In the genomic region with DNA sequence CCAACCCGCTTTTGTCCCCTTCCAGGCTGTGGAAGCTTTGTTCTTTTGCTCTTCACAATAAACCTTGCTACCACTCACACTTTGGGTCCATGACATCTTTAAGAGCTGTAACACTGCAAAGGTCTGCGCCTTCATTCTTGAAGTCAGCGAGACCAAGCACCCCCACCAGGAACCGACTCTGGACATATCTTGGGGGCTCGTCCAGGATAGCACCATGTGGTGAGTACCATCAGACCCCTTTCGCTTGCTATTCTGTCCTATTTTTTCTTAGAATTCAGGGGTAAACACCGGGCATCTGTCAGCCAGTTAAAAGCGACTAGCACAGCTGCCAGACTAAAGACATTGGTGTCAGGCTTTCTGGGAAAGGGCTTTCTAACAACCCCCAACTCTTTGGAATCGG, we compare ENCODE assay signal across 20 cellular contexts.
DNase-seq lines count a peak whose midpoint lies in the region; ATAC-seq, FAIRE-seq and TF ChIP-seq lines count a peak whose summit lies in the region.
"Had no signal": no experiment of that assay in that cellular context is flagged by ENCODE, and none has a peak within 500 bp of the region (broad histone marks: within the 10 kb centered on the region; RNA-seq: fewer than 3 reads in every experiment).

No MANE protein-coding gene starts in this region.

- intact Hi-C loops in sciatic nerve (cut with DNase I) = no loop called here

- no peak overlapping the region for H3K4me3 Mint-ChIP-seq in glutamatergic neuron (ENCODE audit: unreplicated experiment)
- H3K4me3 Mint-ChIP-seq: CD4-positive, CD25-positive, alpha-beta regulatory T cell; type B pancreatic cell had no signal

- ATAC-seq in sciatic nerve (no peak), HG03045 (IDR thresholded peaks at IDR 0.05; ENCODE audit: unreplicated experiment) (no peak)
- ATAC-seq: esophagus mucosa, heart right ventricle had no signal

- in situ Hi-C loops in Caki2 (cut with HindIII; ENCODE audit: low pct_unique_long_range_greater_than_20kb, low sequenced_read_pairs) = no loop called here

- TF ChIP-seq CTCF in WERI-Rb-1 (IDR thresholded peaks at IDR 0.05; ENCODE audit: low read depth, low read length) = no peak
- TF ChIP-seq CTCF in glutamatergic neuron (IDR thresholded peaks at IDR 0.05; ENCODE audit: partially characterized antibody, unreplicated experiment) = no peak

- no peaks in the 10 kb centered on the region for H3K36me3 ChIP-seq in WERI-Rb-1
- H3K36me3 ChIP-seq: heart right ventricle had no signal

- no peak overlapping the region for H3K4me3 ChIP-seq in WERI-Rb-1 (ENCODE audit: low read depth, low read length)
- H3K4me3 ChIP-seq: heart right ventricle had no signal

- peak; percentile 10 for DNase-seq in NCI-H2171 (lab: John Stamatoyannopoulos, UW)
- DNase-seq in NCI-H2171 treated with DMSO at 0.1 percent for 48 hours (lab: John Stamatoyannopoulos, UW) = no peak
- peak; percentile 56 for DNase-seq in Caki2 (ENCODE audit: low read depth)
- DNase-seq in WERI-Rb-1 = peak; percentile 13
- peak; percentile 23 for DNase-seq in glutamatergic neuron
- no peak for DNase-seq in frontal cortex (ENCODE audit: low spot score in 2 of 2)
- DNase-seq in sciatic nerve (ENCODE audit: low spot score) = no peak
- DNase-seq: activated gamma-delta T cell treated with Interleukin-2 at 50 U/mL for 16 hours; dermis blood vessel endothelial cell; EL; heart right ventricle; kidney; NCI-H1092 treated with DMSO at 0.1 percent for 48 hours; NCI-H226; stimulated activated CD4-positive, alpha-beta T cell treated with anti-CD3 and anti-CD28 coated beads, Interleukin-12 subunit alpha, Interleukin-12 subunit beta, amount 100 ng/mL, for 4 hours; stimulated activated naive CD4-positive, alpha-beta T cell treated with Interleukin-2 at 50 U/mL for 16 hours had no signal

- H3K27ac ChIP-seq in WERI-Rb-1 = no peak overlapping the region
- H3K27ac ChIP-seq: heart right ventricle had no signal

- no peak for FAIRE-seq in frontal cortex (lab: Jason Lieb, UNC)
- FAIRE-seq: kidney had no signal

- H3K27me3 Mint-ChIP-seq in glutamatergic neuron (ENCODE audit: unreplicated experiment) = no peaks in the 10 kb centered on the region
- H3K27me3 Mint-ChIP-seq: CD4-positive, CD25-positive, alpha-beta regulatory T cell; type B pancreatic cell had no signal

- peaks cover 10% of the 10 kb centered on the region for H3K9me3 ChIP-seq in WERI-Rb-1 (ENCODE audit: severe bottlenecking)

- H3K27me3 ChIP-seq in WERI-Rb-1 (ENCODE audit: insufficient read depth, low read depth, severe bottlenecking) = no peaks in the 10 kb centered on the region
- H3K27me3 ChIP-seq: heart right ventricle had no signal

- H3K36me3 Mint-ChIP-seq in glutamatergic neuron (ENCODE audit: unreplicated experiment) = peaks cover 19% of the 10 kb centered on the region
- H3K36me3 Mint-ChIP-seq: CD4-positive, CD25-positive, alpha-beta regulatory T cell; type B pancreatic cell had no signal

- no peak overlapping the region for H3K27ac Mint-ChIP-seq in glutamatergic neuron (ENCODE audit: unreplicated experiment)
- H3K27ac Mint-ChIP-seq: CD4-positive, CD25-positive, alpha-beta regulatory T cell; type B pancreatic cell had no signal

- H3K9me3 Mint-ChIP-seq in glutamatergic neuron (ENCODE audit: unreplicated experiment) = peaks cover 5% of the 10 kb centered on the region

- H3K4me1 Mint-ChIP-seq in glutamatergic neuron (ENCODE audit: low read depth, unreplicated experiment) = no peaks in the 10 kb centered on the region
- H3K4me1 Mint-ChIP-seq: CD4-positive, CD25-positive, alpha-beta regulatory T cell had no signal

Comparison
In these comparisons a context has a peak if more than half of its experiments do, and no peak if none do; other contexts are left out.
1. DNase-seq: peak in NCI-H2171 (single experiment), Caki2 (single experiment), WERI-Rb-1 (single experiment) and glutamatergic neuron (single experiment); none in NCI-H2171 treated with DMSO at 0.1 percent for 48 hours (single experiment), frontal cortex (0 of 2) and sciatic nerve (single experiment).